ENCODE assay signal across 8 cellular contexts in the genomic region with DNA sequence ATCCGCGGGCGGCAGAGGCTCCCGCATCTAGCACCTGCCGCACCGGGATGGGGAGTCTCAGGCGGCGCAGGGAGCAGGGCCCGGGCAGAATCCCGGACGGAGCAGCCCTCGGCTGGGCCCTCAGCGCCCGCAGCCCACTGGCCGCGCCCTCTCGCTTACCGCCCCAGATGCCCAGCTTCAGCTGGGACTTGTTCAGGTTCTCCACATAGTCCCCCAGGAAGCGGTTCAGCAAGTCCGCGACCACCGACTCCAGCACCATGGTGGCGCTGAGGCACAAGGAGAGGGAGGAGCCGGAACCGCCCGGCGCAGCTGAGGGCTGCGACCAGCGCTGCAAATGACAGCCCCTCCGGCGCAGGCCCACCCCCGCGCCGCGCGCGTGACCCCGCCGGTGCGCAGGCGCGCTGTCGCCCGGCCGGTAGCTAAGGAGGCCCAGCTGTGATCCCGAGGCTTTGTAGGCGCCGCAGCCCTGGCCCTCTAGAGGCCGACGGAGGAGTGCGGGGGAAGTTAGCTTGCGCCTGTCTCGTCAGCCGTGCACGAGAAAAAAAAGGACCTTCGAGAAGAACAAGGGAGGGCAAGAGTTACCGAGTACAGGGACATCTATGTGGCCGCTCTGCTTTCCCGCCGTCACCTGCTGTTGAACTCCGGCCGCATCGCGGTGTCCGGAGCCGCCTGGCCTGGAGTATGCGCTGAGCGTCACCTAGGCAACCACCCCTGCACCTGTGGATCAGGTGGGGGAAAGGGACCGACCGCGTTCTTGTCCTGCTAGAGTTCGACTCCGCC. TPM values are rescaled to one million over a fixed set of nuclear protein-coding genes. Genes with fewer than 3 reads are reported as not detected.
DNase-seq lines count a peak whose midpoint lies in the region; ATAC-seq, FAIRE-seq and TF ChIP-seq lines count a peak whose summit lies in the region.

A gene with protein sequence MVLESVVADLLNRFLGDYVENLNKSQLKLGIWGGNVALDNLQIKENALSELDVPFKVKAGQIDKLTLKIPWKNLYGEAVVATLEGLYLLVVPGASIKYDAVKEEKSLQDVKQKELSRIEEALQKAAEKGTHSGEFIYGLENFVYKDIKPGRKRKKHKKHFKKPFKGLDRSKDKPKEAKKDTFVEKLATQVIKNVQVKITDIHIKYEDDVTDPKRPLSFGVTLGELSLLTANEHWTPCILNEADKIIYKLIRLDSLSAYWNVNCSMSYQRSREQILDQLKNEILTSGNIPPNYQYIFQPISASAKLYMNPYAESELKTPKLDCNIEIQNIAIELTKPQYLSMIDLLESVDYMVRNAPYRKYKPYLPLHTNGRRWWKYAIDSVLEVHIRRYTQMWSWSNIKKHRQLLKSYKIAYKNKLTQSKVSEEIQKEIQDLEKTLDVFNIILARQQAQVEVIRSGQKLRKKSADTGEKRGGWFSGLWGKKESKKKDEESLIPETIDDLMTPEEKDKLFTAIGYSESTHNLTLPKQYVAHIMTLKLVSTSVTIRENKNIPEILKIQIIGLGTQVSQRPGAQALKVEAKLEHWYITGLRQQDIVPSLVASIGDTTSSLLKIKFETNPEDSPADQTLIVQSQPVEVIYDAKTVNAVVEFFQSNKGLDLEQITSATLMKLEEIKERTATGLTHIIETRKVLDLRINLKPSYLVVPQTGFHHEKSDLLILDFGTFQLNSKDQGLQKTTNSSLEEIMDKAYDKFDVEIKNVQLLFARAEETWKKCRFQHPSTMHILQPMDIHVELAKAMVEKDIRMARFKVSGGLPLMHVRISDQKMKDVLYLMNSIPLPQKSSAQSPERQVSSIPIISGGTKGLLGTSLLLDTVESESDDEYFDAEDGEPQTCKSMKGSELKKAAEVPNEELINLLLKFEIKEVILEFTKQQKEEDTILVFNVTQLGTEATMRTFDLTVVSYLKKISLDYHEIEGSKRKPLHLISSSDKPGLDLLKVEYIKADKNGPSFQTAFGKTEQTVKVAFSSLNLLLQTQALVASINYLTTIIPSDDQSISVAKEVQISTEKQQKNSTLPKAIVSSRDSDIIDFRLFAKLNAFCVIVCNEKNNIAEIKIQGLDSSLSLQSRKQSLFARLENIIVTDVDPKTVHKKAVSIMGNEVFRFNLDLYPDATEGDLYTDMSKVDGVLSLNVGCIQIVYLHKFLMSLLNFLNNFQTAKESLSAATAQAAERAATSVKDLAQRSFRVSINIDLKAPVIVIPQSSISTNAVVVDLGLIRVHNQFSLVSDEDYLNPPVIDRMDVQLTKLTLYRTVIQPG (N-terminal part only) (minus strand): TSS at position 332 of the 780 bp plus-strand sequence. CDS start 73 bp downstream, at position 259.

- dilution Hi-C loops in keratinocyte (cut with MboI; ENCODE audit: extremely low pct_ligation_motif_present, low sequenced_read_pairs): no loop called here

- no peaks in the 10 kb centered on the region for H3K9me3 Mint-ChIP-seq in central memory CD8-positive, alpha-beta T cell

- no peaks in the 10 kb centered on the region for H3K9me1 ChIP-seq in keratinocyte (ENCODE audit: control insufficient read depth, extremely low read depth, insufficient read depth, low read length)

- in situ Hi-C loops in GM18951 (cut with MboI; ENCODE audit: low sequenced_read_pairs, unreplicated experiment): no loop called here

- H3K4me2 ChIP-seq in keratinocyte (ENCODE audit: control insufficient read depth, extremely low read depth, insufficient read depth, low read depth, low read length): peak within 1 kb of the TSS; percentile 88

- H3K4me3 ChIP-seq in AG10803 (ENCODE audit: low read length) (peak within 1 kb of the TSS; percentile 91), keratinocyte (ENCODE audit: control insufficient read depth in 2 of 3, extremely low read depth in 1 of 3, insufficient read depth in 2 of 3, low read depth in 1 of 3, low read length in 3 of 3) (peak within 1 kb of the TSS; percentile 83 to 98 (median 93))

- peak; percentile 83 for ATAC-seq in HG03196 (IDR thresholded peaks at IDR 0.05; ENCODE audit: unreplicated experiment)
- ATAC-seq in central memory CD8-positive, alpha-beta T cell (replicated peaks; ENCODE audit: extremely low read depth, poor library complexity, severe bottlenecking): peak; percentile 86

- peak; percentile 90 for TF ChIP-seq POLR2A in GM18951 (IDR thresholded peaks at IDR 0.05; ENCODE audit: extremely low read depth, insufficient read depth, insufficient read length)

- H3K4me1 ChIP-seq in keratinocyte (ENCODE audit: control insufficient read depth, extremely low read depth, insufficient read depth, low read length): peaks cover 29% of the 10 kb centered on the region

- H3K27ac Mint-ChIP-seq in central memory CD8-positive, alpha-beta T cell (ENCODE audit: low read depth): peak within 1 kb of the TSS; percentile 98

- peak within 1 kb of the TSS; percentile 93 for H3K4me3 Mint-ChIP-seq in central memory CD8-positive, alpha-beta T cell

- peak within 1 kb of the TSS; percentile 78 for H3K9ac ChIP-seq in keratinocyte (ENCODE audit: control insufficient read depth, extremely low read depth, insufficient read depth, low read length)

- FAIRE-seq in keratinocyte (lab: Jason Lieb, UNC): no peak

- H3K27me3 Mint-ChIP-seq in central memory CD8-positive, alpha-beta T cell: no peaks in the 10 kb centered on the region

- H2AFZ ChIP-seq in keratinocyte (ENCODE audit: control insufficient read depth, low read length): peak within 1 kb of the TSS; percentile 97

- H3K27ac ChIP-seq in keratinocyte (ENCODE audit: control insufficient read depth, insufficient read depth, low read length): peak within 1 kb of the TSS; percentile 60

- peak; percentile 90 for DNase-seq in AG10803 (ENCODE audit: low read depth)
- DNase-seq in NCI-H345 treated with DMSO at 0.1 percent for 48 hours (lab: John Stamatoyannopoulos, UW; ENCODE audit: unreplicated experiment): peak; percentile 77
- DNase-seq in activated CD4-positive, CD25-positive, alpha-beta regulatory T cell treated with anti-CD3 and anti-CD28 coated beads, Interleukin-2, amount 50 U/mL, for 16 hours (ENCODE audit: low read depth, low spot score): peak; percentile 81
- peak; percentile 83 to 89 for DNase-seq in central memory CD8-positive, alpha-beta T cell (ENCODE audit: low spot score in 2 of 2)
- DNase-seq in keratinocyte (ENCODE audit: low read depth, low spot score): no peak
- peak; percentile 83 to 87 for DNase-seq in stimulated activated CD4-positive, alpha-beta T cell treated with anti-CD3 and anti-CD28 coated beads, Interleukin-15, amount 100 ng/mL, for 1 hour (ENCODE audit: low read depth in 1 of 2, low spot score in 1 of 2)

- H3K4me1 Mint-ChIP-seq in central memory CD8-positive, alpha-beta T cell: peaks cover 44% of the 10 kb centered on the region

- peak; percentile 67 for TF ChIP-seq CTCF in AG10803 (conservative IDR thresholded peaks at IDR 0.05; ENCODE audit: low read length)
- TF ChIP-seq CTCF in keratinocyte (optimal IDR thresholded peaks at IDR 0.05 in 1 of 3, IDR thresholded peaks at IDR 0.05 in 1 of 3, conservative IDR thresholded peaks at IDR 0.05 in 1 of 3; ENCODE audit: extremely low read depth in 1 of 3, insufficient read depth in 2 of 3, low read length in 3 of 3): peak; percentile 71 to 83 (median 73)

- no peaks in the 10 kb centered on the region for H4K20me1 ChIP-seq in keratinocyte (ENCODE audit: control insufficient read depth, extremely low read depth, insufficient read depth, low read length)

- peaks cover 32% of the 10 kb centered on the region for H3K79me2 ChIP-seq in keratinocyte (ENCODE audit: control insufficient read depth, insufficient read depth, low read length)

- no peaks in the 10 kb centered on the region for H3K27me3 ChIP-seq in keratinocyte (ENCODE audit: control insufficient read depth, extremely low read depth, insufficient read depth, low read length)

- peaks cover 15% of the 10 kb centered on the region for H3K36me3 Mint-ChIP-seq in central memory CD8-positive, alpha-beta T cell (ENCODE audit: insufficient read depth)

- no peaks in the 10 kb centered on the region for H3K36me3 ChIP-seq in keratinocyte (ENCODE audit: control insufficient read depth in 2 of 2, extremely low read depth in 1 of 2, insufficient read depth in 2 of 2, low read length in 2 of 2)

- no peaks in the 10 kb centered on the region for H3K9me3 ChIP-seq in keratinocyte (ENCODE audit: control insufficient read depth, low read depth, low read length)

RNA-seq across cellular contexts. Expression of the gene that starts here (rescaled TPM):
- 7.4 to 13.5 TPM (median 13.1 TPM) in 3 replicates for polyA plus RNA-seq in keratinocyte
- 5.2 TPM for polyA plus RNA-seq in keratinocyte (2011; ENCODE audit: low read depth)
- polyA plus RNA-seq in keratinocyte (2011; cell fraction: cytosol; rRNA removed): 3.2 and 4.3 TPM in 2 replicates
- polyA plus RNA-seq in keratinocyte (2011; cell fraction: nucleus; rRNA removed): 26.0 and 37.1 TPM in 2 replicates
- 8.0 and 9.4 TPM in 2 replicates for polyA plus RNA-seq in keratinocyte (2012; ENCODE audit: low replicate concordance)
- 11.5 to 62.8 TPM (median 50.2 TPM) in 3 replicates for polyA minus RNA-seq in keratinocyte
- 12.5 TPM for polyA minus RNA-seq in keratinocyte (2011; cell fraction: cytosol; rRNA and poly(A)+ RNA removed)
- polyA minus RNA-seq in keratinocyte (2011; cell fraction: nucleus; rRNA and poly(A)+ RNA removed): 115 and 184 TPM in 2 replicates
